Comparison of ENCODE assay signal across 8 cellular contexts in the genomic region with DNA sequence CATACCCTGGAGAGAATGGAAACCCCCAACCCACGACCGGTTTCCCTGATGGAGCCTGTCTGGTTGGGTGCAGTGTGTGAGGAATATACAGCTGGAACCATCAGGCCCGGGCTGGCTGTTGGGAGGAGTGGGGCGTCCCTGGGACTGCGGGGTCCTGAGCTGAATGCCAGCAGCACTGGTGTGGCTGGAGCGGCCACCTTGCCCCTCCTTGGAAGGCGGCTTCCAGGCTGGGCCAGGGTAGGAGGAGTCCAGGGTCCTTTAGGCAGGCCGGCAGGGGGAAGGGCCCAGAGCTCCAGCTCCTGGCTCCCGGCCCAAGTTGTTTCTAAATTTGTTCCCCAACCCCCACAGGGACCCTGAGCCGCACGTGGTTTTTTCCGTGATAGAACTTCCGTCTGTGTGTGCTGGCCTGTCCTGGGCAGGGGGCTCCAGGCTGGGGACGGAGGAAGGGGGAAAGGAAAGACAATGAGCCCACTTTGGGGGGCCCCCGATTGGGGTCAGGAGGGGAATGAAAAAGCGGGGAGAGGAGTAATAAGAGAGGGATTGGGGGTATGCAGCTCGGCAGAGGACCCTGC. TPM values are rescaled to one million over a fixed set of nuclear protein-coding genes. Genes with fewer than 3 reads are reported as not detected.
DNase-seq lines count a peak whose midpoint lies in the region; ATAC-seq and TF ChIP-seq lines count a peak whose summit lies in the region.

No MANE protein-coding gene starts in this region.

- H3K27me3 ChIP-seq in CD8-positive, alpha-beta memory T cell (ENCODE audit: insufficient read depth, low read length, poor library complexity, severe bottlenecking): no peaks in the 10 kb centered on the region

- H3K36me3 ChIP-seq in CD8-positive, alpha-beta memory T cell (ENCODE audit: insufficient read depth, low read length): no peaks in the 10 kb centered on the region

- H3K4me3 Mint-ChIP-seq in CD8-positive, alpha-beta memory T cell: peak overlapping the region in 3 of 7 donors; percentile 32 to 65 (median 36)
- peak overlapping the region; percentile 68 to 94 (median 89) for H3K4me3 Mint-ChIP-seq in immature natural killer cell
- peak overlapping the region; percentile 89 to 93 for H3K4me3 Mint-ChIP-seq in stimulated activated naive B cell treated with anti-CD40 and anti-IgM and Interleukin-4, amounts not matched to agents 10 μg/mL and 1 μg/mL and 100 μg/mL, for 72 hours

- H3K4me1 Mint-ChIP-seq in CD8-positive, alpha-beta memory T cell: peaks cover 0 to 23% (median 4%) of the 10 kb centered on the region in 3 donors
- H3K4me1 Mint-ChIP-seq in immature natural killer cell: peaks cover 12 to 21% of the 10 kb centered on the region in 2 donors
- peaks cover 24 to 34% of the 10 kb centered on the region in 2 donors for H3K4me1 Mint-ChIP-seq in stimulated activated naive B cell treated with anti-CD40 and anti-IgM and Interleukin-4, amounts not matched to agents 10 μg/mL and 1 μg/mL and 100 μg/mL, for 72 hours

- CTCF ChIA-PET in CD8-positive, alpha-beta memory T cell (lab: Charles Lee): interaction anchor here (0.7 kb wide), 1 partner anchor 10 kb away, joined by 3 read pairs; no protein-coding TSS in a partner anchor

- H3K9me3 ChIP-seq in CD8-positive, alpha-beta memory T cell (ENCODE audit: low read length): no peaks in the 10 kb centered on the region

- H3K4me1 ChIP-seq in CD8-positive, alpha-beta memory T cell (ENCODE audit: insufficient read depth, low read length): peaks cover 15% of the 10 kb centered on the region

- peak overlapping the region; percentile 65 for H3K27ac ChIP-seq in CD8-positive, alpha-beta memory T cell (ENCODE audit: low read depth, low read length)

- in situ Hi-C loops in astrocyte of the spinal cord (cut with HindIII; ENCODE audit: low sequenced_read_pairs): no loop called here

- POLR2A ChIA-PET in CD8-positive, alpha-beta memory T cell (lab: Charles Lee): no interaction called here

- H3K9me3 Mint-ChIP-seq in CD8-positive, alpha-beta memory T cell: no peaks in the 10 kb centered on the region
- H3K9me3 Mint-ChIP-seq in immature natural killer cell: no peaks in the 10 kb centered on the region
- H3K9me3 Mint-ChIP-seq in stimulated activated naive B cell treated with anti-CD40 and anti-IgM and Interleukin-4, amounts not matched to agents 10 μg/mL and 1 μg/mL and 100 μg/mL, for 72 hours: no peaks in the 10 kb centered on the region

- peaks cover 0 to 3% (median 2%) of the 10 kb centered on the region in 3 donors for H3K36me3 Mint-ChIP-seq in CD8-positive, alpha-beta memory T cell
- H3K36me3 Mint-ChIP-seq in immature natural killer cell: peaks cover 0 to 5% (median 0%) of the 10 kb centered on the region in 3 donors
- H3K36me3 Mint-ChIP-seq in stimulated activated naive B cell treated with anti-CD40 and anti-IgM and Interleukin-4, amounts not matched to agents 10 μg/mL and 1 μg/mL and 100 μg/mL, for 72 hours: peaks cover 17 to 20% of the 10 kb centered on the region in 2 donors

- H3K4me3 ChIP-seq in CD8-positive, alpha-beta memory T cell (ENCODE audit: low read length): no peak overlapping the region
- H3K4me3 ChIP-seq in astrocyte of the spinal cord (ENCODE audit: low read depth, low read length): peak overlapping the region; percentile 65

- H3K27me3 Mint-ChIP-seq in CD8-positive, alpha-beta memory T cell: peaks cover 5% of the 10 kb centered on the region in 2 donors
- peaks cover 0 to 4% (median 2%) of the 10 kb centered on the region in 3 donors for H3K27me3 Mint-ChIP-seq in immature natural killer cell (ENCODE audit: low read depth in 3 of 3)
- H3K27me3 Mint-ChIP-seq in stimulated activated naive B cell treated with anti-CD40 and anti-IgM and Interleukin-4, amounts not matched to agents 10 μg/mL and 1 μg/mL and 100 μg/mL, for 72 hours: no peaks in the 10 kb centered on the region

- DNase-seq in CD8-positive, alpha-beta memory T cell: no peak
- DNase-seq in LoVo (ENCODE audit: low spot score): peak; percentile 51
- peak; percentile 53 for DNase-seq in astrocyte of the spinal cord (ENCODE audit: low read depth, low spot score)
- DNase-seq in immature natural killer cell: no peak
- DNase-seq in stimulated activated naive B cell treated with anti-CD40 and anti-IgM and Interleukin-4, amounts not matched to agents 10 μg/mL and 1 μg/mL and 100 μg/mL, for 72 hours: no peak
- DNase-seq in HPDE6-E6E7 (ENCODE audit: extremely low spot score): no peak

- H3K27ac Mint-ChIP-seq in CD8-positive, alpha-beta memory T cell: peak overlapping the region in 1 of 8 donors; percentile 74
- peak overlapping the region in 5 of 6 donors; percentile 80 to 88 (median 81) for H3K27ac Mint-ChIP-seq in immature natural killer cell
- peak overlapping the region; percentile 98 for H3K27ac Mint-ChIP-seq in stimulated activated naive B cell treated with anti-CD40 and anti-IgM and Interleukin-4, amounts not matched to agents 10 μg/mL and 1 μg/mL and 100 μg/mL, for 72 hours

- no peak for TF ChIP-seq CTCF in astrocyte of the spinal cord (IDR thresholded peaks at IDR 0.05; ENCODE audit: low read depth, low read length)

- ATAC-seq in stimulated activated naive B cell treated with anti-CD40 and anti-IgM and Interleukin-4, amounts not matched to agents 10 μg/mL and 1 μg/mL and 100 μg/mL, for 72 hours (replicated peaks): peak; percentile 28 to 37
- no peak for ATAC-seq in HG02884 (IDR thresholded peaks at IDR 0.05; ENCODE audit: unreplicated experiment)
- ATAC-seq in HG02970 (IDR thresholded peaks at IDR 0.05; ENCODE audit: low FRiP score, unreplicated experiment): no peak

RNA-seq across cellular contexts. Expression of a gene that starts 0.7 kb away (rescaled TPM):
- 1 to 10 TPM; 3.3 to 3.9 TPM for total RNA-seq in CD8-positive, alpha-beta memory T cell
- polyA plus RNA-seq in CD8-positive, alpha-beta memory T cell: 1.8 TPM
- polyA plus RNA-seq in immature natural killer cell: 10 to 100 TPM in 1 of 3 donors, 1 to 10 TPM in 2; 4.9 to 13.9 (median 7.2) TPM

RNA-seq across cellular contexts. Expression of a gene that starts 21.7 kb away (rescaled TPM):
- total RNA-seq in CD8-positive, alpha-beta memory T cell: 10 to 100 TPM; 67.5 to 72.0 TPM
- 34.8 TPM for polyA plus RNA-seq in CD8-positive, alpha-beta memory T cell
- 10 to 100 TPM; 25.0 to 36.8 (median 34.6) TPM for polyA plus RNA-seq in immature natural killer cell

RNA-seq across cellular contexts. Expression of a gene that starts 25.2 kb away (rescaled TPM):
- total RNA-seq in CD8-positive, alpha-beta memory T cell: 1 to 10 TPM; 1.9 to 2.3 TPM
- not detected for polyA plus RNA-seq in CD8-positive, alpha-beta memory T cell
- under 1 TPM in 1 of 3 donors, not detected in 2; 0.14 TPM for polyA plus RNA-seq in immature natural killer cell

RNA-seq across cellular contexts. Expression of a gene that starts 25.8 kb away (rescaled TPM):
- under 1 TPM; 0.27 to 0.28 TPM for total RNA-seq in CD8-positive, alpha-beta memory T cell
- not detected for polyA plus RNA-seq in CD8-positive, alpha-beta memory T cell
- polyA plus RNA-seq in immature natural killer cell: not detected

RNA-seq across cellular contexts. Expression of a gene that starts 35.8 kb away (rescaled TPM):
- total RNA-seq in CD8-positive, alpha-beta memory T cell: 100 to 1,000 TPM; 322 to 331 TPM
- polyA plus RNA-seq in CD8-positive, alpha-beta memory T cell: 64.6 TPM
- polyA plus RNA-seq in immature natural killer cell: 10 to 100 TPM; 60.8 to 98.2 (median 71.9) TPM

Comparison
In these comparisons a context has a peak if more than half of its experiments do, and no peak if none do; other contexts are left out.
1. DNase-seq: peak in LoVo (single experiment) and astrocyte of the spinal cord (single experiment); none in CD8-positive, alpha-beta memory T cell (0 of 5), immature natural killer cell (0 of 3), stimulated activated naive B cell treated with anti-CD40 and anti-IgM and Interleukin-4, amounts not matched to agents 10 μg/mL and 1 μg/mL and 100 μg/mL, for 72 hours (single experiment) and HPDE6-E6E7 (single experiment).
2. ATAC-seq: peak in stimulated activated naive B cell treated with anti-CD40 and anti-IgM and Interleukin-4, amounts not matched to agents 10 μg/mL and 1 μg/mL and 100 μg/mL, for 72 hours (2 of 2); none in HG02884 (single experiment) and HG02970 (single experiment).